Comparison of ENCODE assay signal across 21 cellular contexts in the genomic region with DNA sequence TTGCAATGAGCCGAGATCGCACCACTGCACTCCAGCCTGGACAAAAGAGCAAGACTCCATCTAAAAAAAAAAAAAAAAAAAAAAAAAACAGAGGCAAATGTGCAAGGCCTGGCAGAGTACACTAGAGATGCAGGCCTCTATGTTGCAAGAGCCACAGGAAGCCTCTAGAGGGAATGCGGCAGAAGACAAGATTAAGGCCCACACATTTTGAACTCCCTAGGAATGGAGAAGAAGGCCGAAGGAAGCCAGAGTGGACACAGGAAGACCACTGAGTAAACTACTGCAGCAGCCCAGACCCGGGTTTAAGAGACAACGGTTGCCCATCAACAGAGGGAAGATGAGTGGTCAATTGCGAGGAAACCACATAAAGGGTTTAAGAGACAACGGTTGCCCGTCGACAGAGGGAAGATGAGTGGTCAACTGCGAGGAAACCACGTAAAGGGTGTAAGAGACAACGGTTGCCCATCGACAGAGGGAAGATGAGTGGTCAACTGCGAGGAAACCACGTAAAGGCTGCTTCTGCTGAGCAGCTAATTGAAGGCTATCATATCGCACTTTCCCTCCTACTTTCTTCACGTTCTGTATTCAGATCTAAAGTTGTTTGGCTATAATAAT. TPM values are rescaled to one million over a fixed set of nuclear protein-coding genes. Genes with fewer than 3 reads are reported as not detected.
DNase-seq lines count a peak whose midpoint lies in the region; ATAC-seq, FAIRE-seq and TF ChIP-seq lines count a peak whose summit lies in the region.
"Had no signal": no experiment of that assay in that cellular context is flagged by ENCODE, and none has a peak within 500 bp of the region (broad histone marks: within the 10 kb centered on the region; RNA-seq: fewer than 3 reads in every experiment).

No MANE protein-coding gene starts in this region.

- SMC1A ChIA-PET in GM12878 (lab: Charles Lee; ENCODE audit: uncharacterized antibody, unreplicated experiment), result interaction anchor here (1.1 kb wide), 1 partner anchor 36 kb away, joined by 3 read pairs; no protein-coding TSS in a partner anchor

- no peaks in the 10 kb centered on the region for H4K20me1 ChIP-seq in GM12878 (ENCODE audit: control insufficient read depth, insufficient read depth)
- H4K20me1 ChIP-seq in HepG2 (ENCODE audit: insufficient read depth, low read length), result peaks cover 11% of the 10 kb centered on the region; the same call in 1 of the 2 replicates

- ATAC-seq in GM12878 (no peak), HepG2 (no peak)
- ATAC-seq: naive thymus-derived CD8-positive, alpha-beta T cell; T-cell had no signal

- in situ Hi-C loops in GM12878 (cut with MboI), result no loop called here
- in situ Hi-C loops in HepG2 (cut with HindIII; ENCODE audit: extremely low pct_ligation_motif_present, low pct_unique_long_range_greater_than_20kb), result no loop called here

- TF ChIP-seq CTCF in NB4 (IDR thresholded peaks at IDR 0.05; ENCODE audit: low read depth, low read length), result no peak
- no peak for TF ChIP-seq CTCF in GM12878 (IDR thresholded peaks at IDR 0.05 in 2 of 3, conservative IDR thresholded peaks at IDR 0.05 in 1 of 3; ENCODE audit: control insufficient read depth in 2 of 3, extremely low read depth in 1 of 3, insufficient read depth in 1 of 3, low read depth in 3 of 3, low read length in 3 of 3)
- TF ChIP-seq CTCF in neutrophil (IDR thresholded peaks at IDR 0.05), result no peak
- TF ChIP-seq CTCF in HepG2 (CRISPR knock-in tag; IDR thresholded peaks at IDR 0.05), result no peak

- peaks cover 73% of the 10 kb centered on the region for H3K4me1 Mint-ChIP-seq in activated naive CD4-positive, alpha-beta T cell treated with anti-CD3 and anti-CD28 coated beads, Interleukin-2, amount 50 U/mL, for 24 hours

- peak overlapping the region; percentile 65 for H3K27ac Mint-ChIP-seq in activated naive CD4-positive, alpha-beta T cell treated with anti-CD3 and anti-CD28 coated beads, Interleukin-2, amount 50 U/mL, for 24 hours
- H3K27ac Mint-ChIP-seq: T-cell had no signal

- DNase-seq in activated naive CD4-positive, alpha-beta T cell (lab: John Stamatoyannopoulos, UW), result no peak
- peak; percentile 91 for DNase-seq in NB4 (ENCODE audit: low read depth)
- DNase-seq in GM12878 (ENCODE audit: low read depth, low spot score), result no peak
- DNase-seq in HepG2 (ENCODE audit: low spot score), result no peak
- no peak for DNase-seq in 8988T
- no peak for DNase-seq in activated CD4-positive, alpha-beta T cell treated with anti-CD3 and anti-CD28 coated beads for 4 hours
- DNase-seq: ACHN; activated CD4-positive, alpha-beta T cell treated with anti-CD3 and anti-CD28 coated beads for 48 hours; activated gamma-delta T cell treated with Interleukin-2 at 50 U/mL for 16 hours; amygdala; glutamatergic neuron; naive thymus-derived CD8-positive, alpha-beta T cell; NCI-H146; NCI-H2171; NCI-H526 treated with DMSO at 0.1 percent for 48 hours; T-cell; uterus had no signal

- H3K36me3 Mint-ChIP-seq in activated naive CD4-positive, alpha-beta T cell treated with anti-CD3 and anti-CD28 coated beads, Interleukin-2, amount 50 U/mL, for 24 hours, result peaks cover 36% of the 10 kb centered on the region

- intact Hi-C loops in GM12878 (cut with micrococcal nuclease; ENCODE audit: unreplicated experiment) (no loop called here), HepG2 (cut with micrococcal nuclease; ENCODE audit: unreplicated experiment) (no loop called here)

- no peaks in the 10 kb centered on the region for H3K9me3 Mint-ChIP-seq in activated naive CD4-positive, alpha-beta T cell treated with anti-CD3 and anti-CD28 coated beads, Interleukin-2, amount 50 U/mL, for 24 hours
- H3K9me3 Mint-ChIP-seq: naive thymus-derived CD8-positive, alpha-beta T cell; T-cell had no signal

- peaks cover 4% of the 10 kb centered on the region; the same call in 2 of the 3 replicates for H3K9me3 ChIP-seq in GM12878 (replicated peaks; ENCODE audit: control insufficient read depth, insufficient read depth, low read length)
- H3K9me3 ChIP-seq in neutrophil, result no peaks in the 10 kb centered on the region
- no peaks in the 10 kb centered on the region for H3K9me3 ChIP-seq in HepG2 (ENCODE audit: low read length)
- H3K9me3 ChIP-seq: uterus had no signal

- RAD21 ChIA-PET in GM12878 (lab: Charles Lee; ENCODE audit: unreplicated experiment), result no interaction called here

- FAIRE-seq in GM12878 (lab: Jason Lieb, UNC), result no peak
- FAIRE-seq in HepG2 (lab: Jason Lieb, UNC), result no peak
- FAIRE-seq: bronchial epithelial cell had no signal

- peaks cover 16% of the 10 kb centered on the region for H3K4me1 ChIP-seq in GM12878 (ENCODE audit: control insufficient read depth, insufficient read depth, low read length)
- H3K4me1 ChIP-seq in neutrophil (ENCODE audit: control insufficient read depth in 1 of 2, insufficient read depth in 1 of 2, low read depth in 1 of 2, low read length in 1 of 2), result peaks cover 100% of the 10 kb centered on the region in 2 experiments
- H3K4me1 ChIP-seq in HepG2 (ENCODE audit: insufficient read depth, low read length), result peaks cover 30% of the 10 kb centered on the region; the same call in 1 of the 2 replicates

- CTCF ChIA-PET in GM12878 (lab: Yijun Ruan, JAX), result no interaction called here
- CTCF ChIA-PET in HepG2 (lab: Yijun Ruan, JAX; ENCODE audit: low intra/inter-chr PET ratio, low total read pairs), result no interaction called here

- H2AFZ ChIP-seq in GM12878 (ENCODE audit: control insufficient read depth, low read depth, low read length) (no peak overlapping the region), HepG2 (ENCODE audit: low read length) (no peak overlapping the region)

- no peak for TF ChIP-seq RAD21 in GM12878 (IDR thresholded peaks at IDR 0.05; ENCODE audit: insufficient read depth, low read depth, low read length)
- TF ChIP-seq RAD21 in HepG2 (CRISPR knock-in tag; IDR thresholded peaks at IDR 0.05), result no peak

- no TSS peak for BruUV-seq in GM12878 (replicated peaks; lab: Mats Ljungman, UMichigan)
- BruUV-seq in HepG2 (replicated peaks; lab: Mats Ljungman, UMichigan), result no TSS peak

- 99% methylated on average over 16 of the region's 18 CpGs for WGBS in GM12878 (ENCODE audit: insufficient coverage, insufficient replicate concordance, low lambda C conversion rate, missing lambda C conversion rate)
- 98% methylated on average over 18 of the region's 18 CpGs for WGBS in HepG2 (ENCODE audit: low lambda C conversion rate)

- no peak overlapping the region for H3K27ac ChIP-seq in GM12878 (ENCODE audit: control insufficient read depth, insufficient read depth)
- peak overlapping the region; percentile 97 for H3K27ac ChIP-seq in neutrophil
- H3K27ac ChIP-seq in HepG2 (ENCODE audit: extremely low read length, insufficient read depth, low read length), result no peak overlapping the region
- H3K27ac ChIP-seq: uterus had no signal

- H3K4me3 ChIP-seq in NB4 (ENCODE audit: low read depth, low read length) (peak overlapping the region; percentile 70), GM12878 (no peak overlapping the region), neutrophil (ENCODE audit: low read depth in 1 of 2, low read length in 1 of 2) (peak overlapping the region; percentile 40 to 48), HepG2 (replicated peaks in 1 of 3; ENCODE audit: insufficient read depth in 1 of 3, low read depth in 2 of 3, low read length in 3 of 3) (no peak overlapping the region)
- H3K4me3 ChIP-seq: BLaER1 treated with 17β-estradiol and CSF1 and Interleukin-3, amounts not matched to agents 10 nM and 100 nM; uterus had no signal

- H3K4me3 Mint-ChIP-seq in activated naive CD4-positive, alpha-beta T cell treated with anti-CD3 and anti-CD28 coated beads, Interleukin-2, amount 50 U/mL, for 24 hours, result no peak overlapping the region
- H3K4me3 Mint-ChIP-seq: naive thymus-derived CD8-positive, alpha-beta T cell; T-cell had no signal

- POLR2A ChIA-PET in GM12878 (lab: Charles Lee) (no interaction called here), HepG2 (lab: Yijun Ruan, JAX) (no interaction called here)

- H3K27me3 ChIP-seq in GM12878 (replicated peaks in 1 of 2; ENCODE audit: control insufficient read depth in 2 of 2, insufficient read depth in 2 of 2, low read length in 1 of 2), result no peaks in the 10 kb centered on the region
- no peaks in the 10 kb centered on the region for H3K27me3 ChIP-seq in neutrophil
- no peaks in the 10 kb centered on the region for H3K27me3 ChIP-seq in HepG2 (ENCODE audit: control insufficient read depth in 1 of 2, insufficient read depth in 2 of 2, low read length in 2 of 2)
- H3K27me3 ChIP-seq: BLaER1 treated with 17β-estradiol and CSF1 and Interleukin-3, amounts not matched to agents 10 nM and 100 nM; uterus had no signal

- H3K79me2 ChIP-seq in GM12878 (ENCODE audit: control insufficient read depth, insufficient read depth, low read length) (peaks cover 58% of the 10 kb centered on the region), HepG2 (ENCODE audit: insufficient read depth, low read length) (peaks cover 64% of the 10 kb centered on the region)

- no peak overlapping the region for H3K4me2 ChIP-seq in GM12878 (ENCODE audit: control insufficient read depth, insufficient read depth)
- no peak overlapping the region for H3K4me2 ChIP-seq in HepG2 (ENCODE audit: low read depth, low read length)
- H3K4me2 ChIP-seq: BLaER1 treated with 17β-estradiol and CSF1 and Interleukin-3, amounts not matched to agents 10 nM and 100 nM had no signal

- TF ChIP-seq POLR2A in NB4 (IDR thresholded peaks at IDR 0.05; ENCODE audit: extremely low read depth, insufficient read length) (no peak), GM12878 (IDR thresholded peaks at IDR 0.05; ENCODE audit: low read depth, low read length) (no peak), HepG2 (IDR thresholded peaks at IDR 0.05; ENCODE audit: insufficient read depth in 1 of 2, low read depth in 2 of 2, low read length in 2 of 2) (no peak)

- H3K9ac ChIP-seq in GM12878 (ENCODE audit: control insufficient read depth, insufficient read depth, low read length) (no peak overlapping the region), HepG2 (ENCODE audit: insufficient read depth, low read depth, low read length) (no peak overlapping the region)
- H3K9ac ChIP-seq: BLaER1 treated with 17β-estradiol and CSF1 and Interleukin-3, amounts not matched to agents 10 nM and 100 nM had no signal

- no peak for TF ChIP-seq EP300 in GM12878 (IDR thresholded peaks at IDR 0.05; ENCODE audit: borderline replicate concordance in 1 of 2, control insufficient read depth in 1 of 2, low read depth in 2 of 2, low read length in 2 of 2)
- no peak for TF ChIP-seq EP300 in HepG2 (IDR thresholded peaks at IDR 0.05; ENCODE audit: low read depth in 2 of 2, low read length in 2 of 2)
- TF ChIP-seq EP300 in HepG2 (CRISPR knock-in tag; IDR thresholded peaks at IDR 0.05; ENCODE audit: borderline replicate concordance), result no peak

- H3K36me3 ChIP-seq in GM12878 (ENCODE audit: control insufficient read depth in 2 of 2, insufficient read depth in 2 of 2, low read length in 1 of 2) (peaks cover 8 to 15% of the 10 kb centered on the region in 2 experiments; a peak in 3 of 4 replicates), neutrophil (peaks cover 28% of the 10 kb centered on the region), HepG2 (replicated peaks in 1 of 2; ENCODE audit: control insufficient read depth in 1 of 2, insufficient read depth in 2 of 2, low read length in 2 of 2) (peaks cover 8 to 34% of the 10 kb centered on the region in 2 experiments; a peak in 4 of 5 replicates)
- H3K36me3 ChIP-seq: uterus had no signal

- no peaks in the 10 kb centered on the region for H3K27me3 Mint-ChIP-seq in activated naive CD4-positive, alpha-beta T cell treated with anti-CD3 and anti-CD28 coated beads, Interleukin-2, amount 50 U/mL, for 24 hours
- H3K27me3 Mint-ChIP-seq: naive thymus-derived CD8-positive, alpha-beta T cell; T-cell had no signal

RNA-seq across cellular contexts. Expression of a gene that starts 14.6 kb away (rescaled TPM):
- 82.5 and 96.0 TPM in 2 replicates for total RNA-seq in GM12878 (2013; cell fraction: nucleolus; rRNA removed)
- 9.8 and 11.1 TPM in 2 replicates for total RNA-seq in GM12878 (2014; rRNA removed)
- total RNA-seq in GM12878 (2014; rRNA removed; fragmentation: Illumina TruSeq; extraction: Trizol), result 14.2 and 14.7 TPM in 2 replicates
- 17.5 and 17.8 TPM in 2 replicates for total RNA-seq in GM12878 (2021)
- polyA plus RNA-seq in GM12878 (2011; ENCODE audit: low read depth), result 7.5 TPM
- polyA plus RNA-seq in GM12878 (2011; rRNA removed), result 31.2 and 41.1 TPM in 2 replicates
- polyA plus RNA-seq in GM12878 (2011; cell fraction: cytosol; rRNA removed), result 17.9 and 23.9 TPM in 2 replicates
- polyA plus RNA-seq in GM12878 (2011; cell fraction: nucleus; rRNA removed), result 19.2 and 19.8 TPM in 2 replicates
- 7.4 and 12.5 TPM in 2 replicates for polyA plus RNA-seq in GM12878 (2012)
- 16.1 and 18.9 TPM in 2 replicates for polyA plus RNA-seq in GM12878 (2014; fragmentation: Illumina TruSeq; extraction: Trizol)
- 10 to 100 TPM in 1 of 2 experiments, 1 to 10 TPM in 1; 5.1 to 10.0 TPM for polyA plus RNA-seq in GM12878 (2014; fragmentation: Nextera tagmentation; extraction: Ambion mirVana)
- polyA plus RNA-seq in GM12878 (2014; rRNA removed), result 10.8 and 11.0 TPM in 2 replicates
- 1 to 10 TPM; 1.4 to 1.8 TPM for polyA plus RNA-seq in GM12878 (2016; fragmentation: Nextera tagmentation; extraction: Ambion mirVana)
- 36.3 and 39.7 TPM in 2 replicates for polyA minus RNA-seq in GM12878 (2011; rRNA and poly(A)+ RNA removed)
- polyA minus RNA-seq in GM12878 (2011; cell fraction: cytosol; rRNA and poly(A)+ RNA removed), result 14.3 and 16.0 TPM in 2 replicates
- 13.2 and 20.8 TPM in 2 replicates for polyA minus RNA-seq in GM12878 (2011; cell fraction: nucleus; rRNA and poly(A)+ RNA removed)
- total RNA-seq in HepG2 (2016; rRNA removed; fragmentation: Illumina TruSeq; extraction: Trizol), result 12.8 and 13.7 TPM in 2 replicates
- total RNA-seq in HepG2 (2016; cell fraction: cytosol; rRNA removed; fragmentation: Illumina TruSeq; extraction: Trizol; ENCODE audit: low read depth), result 4.3 and 5.4 TPM in 2 replicates
- total RNA-seq in HepG2 (2016; cell fraction: insoluble cytoplasmic fraction; rRNA removed; fragmentation: Illumina TruSeq; extraction: Trizol), result 12.1 and 12.6 TPM in 2 replicates
- total RNA-seq in HepG2 (2016; cell fraction: membrane; rRNA removed; fragmentation: Illumina TruSeq; extraction: Trizol), result 7.0 and 7.9 TPM in 2 replicates
- 10.5 and 11.5 TPM in 2 replicates for total RNA-seq in HepG2 (2016; cell fraction: nucleus; rRNA removed; fragmentation: Illumina TruSeq; extraction: Trizol)
- 11.2 and 13.3 TPM in 2 replicates for polyA plus RNA-seq in HepG2 (2011; rRNA removed)
- polyA plus RNA-seq in HepG2 (2011; cell fraction: cytosol; rRNA removed), result 10.0 and 13.2 TPM in 2 replicates
- 4.9 and 5.5 TPM in 2 replicates for polyA plus RNA-seq in HepG2 (2011; cell fraction: nucleus; rRNA removed)
- polyA plus RNA-seq in HepG2 (2012), result 11.0 and 11.8 TPM in 2 replicates
- 0.72 and 0.77 TPM in 2 replicates for polyA plus RNA-seq in HepG2 (2016; cell fraction: cytosol; fragmentation: Illumina TruSeq; extraction: Trizol; ENCODE audit: low read depth)
- polyA plus RNA-seq in HepG2 (2016; cell fraction: insoluble cytoplasmic fraction; fragmentation: Illumina TruSeq; extraction: Trizol; ENCODE audit: low read depth), result 13.1 and 14.5 TPM in 2 replicates
- polyA plus RNA-seq in HepG2 (2016; cell fraction: membrane; fragmentation: Illumina TruSeq; extraction: Trizol; ENCODE audit: low read depth), result 4.8 TPM in 2 replicates
- polyA plus RNA-seq in HepG2 (2016; cell fraction: nucleus; fragmentation: Illumina TruSeq; extraction: Trizol; ENCODE audit: insufficient read depth, low read depth), result 14.6 and 15.9 TPM in 2 replicates
- 12.6 and 31.1 TPM in 2 replicates for polyA minus RNA-seq in HepG2 (2011; rRNA and poly(A)+ RNA removed; ENCODE audit: low replicate concordance)
- 16.8 and 17.1 TPM in 2 replicates for polyA minus RNA-seq in HepG2 (2011; cell fraction: cytosol; rRNA and poly(A)+ RNA removed)
- 15.8 and 18.3 TPM in 2 replicates for polyA minus RNA-seq in HepG2 (2011; cell fraction: nucleus; rRNA and poly(A)+ RNA removed)

RNA-seq across cellular contexts. Expression of a gene that starts 40.0 kb away (rescaled TPM):
- total RNA-seq in GM12878 (2013; cell fraction: nucleolus; rRNA removed), result 50.5 and 66.2 TPM in 2 replicates
- 30.7 and 36.4 TPM in 2 replicates for total RNA-seq in GM12878 (2014; rRNA removed)
- total RNA-seq in GM12878 (2014; rRNA removed; fragmentation: Illumina TruSeq; extraction: Trizol), result 35.7 and 37.8 TPM in 2 replicates
- 29.0 and 33.4 TPM in 2 replicates for total RNA-seq in GM12878 (2021)
- 37.2 TPM for polyA plus RNA-seq in GM12878 (2011; ENCODE audit: low read depth)
- 62.9 and 73.8 TPM in 2 replicates for polyA plus RNA-seq in GM12878 (2011; rRNA removed)
- 43.7 and 45.0 TPM in 2 replicates for polyA plus RNA-seq in GM12878 (2011; cell fraction: cytosol; rRNA removed)
- polyA plus RNA-seq in GM12878 (2011; cell fraction: nucleus; rRNA removed), result 30.2 and 33.3 TPM in 2 replicates
- 42.4 and 44.3 TPM in 2 replicates for polyA plus RNA-seq in GM12878 (2012)
- 34.9 and 35.8 TPM in 2 replicates for polyA plus RNA-seq in GM12878 (2014; fragmentation: Illumina TruSeq; extraction: Trizol)
- 10 to 100 TPM; 25.8 to 36.7 TPM for polyA plus RNA-seq in GM12878 (2014; fragmentation: Nextera tagmentation; extraction: Ambion mirVana)
- 39.4 and 48.7 TPM in 2 replicates for polyA plus RNA-seq in GM12878 (2014; rRNA removed)
- polyA plus RNA-seq in GM12878 (2016; fragmentation: Nextera tagmentation; extraction: Ambion mirVana), result 10 to 100 TPM; 87.9 to 90.1 TPM
- polyA minus RNA-seq in GM12878 (2011; rRNA and poly(A)+ RNA removed), result 27.9 and 31.7 TPM in 2 replicates
- polyA minus RNA-seq in GM12878 (2011; cell fraction: cytosol; rRNA and poly(A)+ RNA removed), result 7.9 and 8.7 TPM in 2 replicates
- polyA minus RNA-seq in GM12878 (2011; cell fraction: nucleus; rRNA and poly(A)+ RNA removed), result 25.0 and 38.4 TPM in 2 replicates
- 31.6 and 63.0 TPM in 2 replicates for total RNA-seq in HepG2 (2016; rRNA removed; fragmentation: Illumina TruSeq; extraction: Trizol)
- 25.6 and 30.5 TPM in 2 replicates for total RNA-seq in HepG2 (2016; cell fraction: cytosol; rRNA removed; fragmentation: Illumina TruSeq; extraction: Trizol; ENCODE audit: low read depth)
- 31.1 and 66.3 TPM in 2 replicates for total RNA-seq in HepG2 (2016; cell fraction: insoluble cytoplasmic fraction; rRNA removed; fragmentation: Illumina TruSeq; extraction: Trizol)
- 32.0 and 35.3 TPM in 2 replicates for total RNA-seq in HepG2 (2016; cell fraction: membrane; rRNA removed; fragmentation: Illumina TruSeq; extraction: Trizol)
- total RNA-seq in HepG2 (2016; cell fraction: nucleus; rRNA removed; fragmentation: Illumina TruSeq; extraction: Trizol), result 52.7 and 62.7 TPM in 2 replicates
- 56.6 and 66.1 TPM in 2 replicates for polyA plus RNA-seq in HepG2 (2011; rRNA removed)
- polyA plus RNA-seq in HepG2 (2011; cell fraction: cytosol; rRNA removed), result 58.8 and 79.4 TPM in 2 replicates
- polyA plus RNA-seq in HepG2 (2011; cell fraction: nucleus; rRNA removed), result 21.8 and 28.5 TPM in 2 replicates
- 38.2 and 44.5 TPM in 2 replicates for polyA plus RNA-seq in HepG2 (2012)
- 19.0 and 26.3 TPM in 2 replicates for polyA plus RNA-seq in HepG2 (2016; cell fraction: cytosol; fragmentation: Illumina TruSeq; extraction: Trizol; ENCODE audit: low read depth)
- 29.3 and 32.0 TPM in 2 replicates for polyA plus RNA-seq in HepG2 (2016; cell fraction: insoluble cytoplasmic fraction; fragmentation: Illumina TruSeq; extraction: Trizol; ENCODE audit: low read depth)
- polyA plus RNA-seq in HepG2 (2016; cell fraction: membrane; fragmentation: Illumina TruSeq; extraction: Trizol; ENCODE audit: low read depth), result 23.0 and 24.1 TPM in 2 replicates
- 81.3 and 91.5 TPM in 2 replicates for polyA plus RNA-seq in HepG2 (2016; cell fraction: nucleus; fragmentation: Illumina TruSeq; extraction: Trizol; ENCODE audit: insufficient read depth, low read depth)
- polyA minus RNA-seq in HepG2 (2011; rRNA and poly(A)+ RNA removed; ENCODE audit: low replicate concordance), result 31.0 and 35.1 TPM in 2 replicates
- polyA minus RNA-seq in HepG2 (2011; cell fraction: cytosol; rRNA and poly(A)+ RNA removed), result 19.4 and 21.8 TPM in 2 replicates
- polyA minus RNA-seq in HepG2 (2011; cell fraction: nucleus; rRNA and poly(A)+ RNA removed), result 64.9 and 77.1 TPM in 2 replicates

RNA-seq across cellular contexts. Expression of a gene that starts 57.8 kb away (rescaled TPM):
- 112 TPM in 2 replicates for total RNA-seq in GM12878 (2013; cell fraction: nucleolus; rRNA removed)
- total RNA-seq in GM12878 (2014; rRNA removed) (88.4 and 95.1 TPM in 2 replicates), GM12878 (2014; rRNA removed; fragmentation: Illumina TruSeq; extraction: Trizol) (54.3 and 59.9 TPM in 2 replicates), GM12878 (2021) (117 and 126 TPM in 2 replicates), HepG2 (2016; rRNA removed; fragmentation: Illumina TruSeq; extraction: Trizol) (41.2 and 72.5 TPM in 2 replicates)
- 149 TPM for polyA plus RNA-seq in GM12878 (2011; ENCODE audit: low read depth)
- polyA plus RNA-seq in GM12878 (2011; rRNA removed) (267 and 344 TPM in 2 replicates), GM12878 (2014; fragmentation: Illumina TruSeq; extraction: Trizol) (138 and 154 TPM in 2 replicates), GM12878 (2014; fragmentation: Nextera tagmentation; extraction: Ambion mirVana) (100 to 1,000 TPM; 174 to 238 TPM), GM12878 (2014; rRNA removed) (123 and 149 TPM in 2 replicates), GM12878 (2016; fragmentation: Nextera tagmentation; extraction: Ambion mirVana) (100 to 1,000 TPM; 240 to 258 TPM), HepG2 (2011; rRNA removed) (80.0 and 108 TPM in 2 replicates)
- 146 and 176 TPM in 2 replicates for polyA plus RNA-seq in GM12878 (2011; cell fraction: cytosol; rRNA removed)
- 172 and 183 TPM in 2 replicates for polyA plus RNA-seq in GM12878 (2011; cell fraction: nucleus; rRNA removed)
- 111 and 176 TPM in 2 replicates for polyA plus RNA-seq in GM12878 (2012)
- 55.1 and 81.8 TPM in 2 replicates for polyA minus RNA-seq in GM12878 (2011; rRNA and poly(A)+ RNA removed)
- 42.9 and 46.5 TPM in 2 replicates for polyA minus RNA-seq in GM12878 (2011; cell fraction: cytosol; rRNA and poly(A)+ RNA removed)
- polyA minus RNA-seq in GM12878 (2011; cell fraction: nucleus; rRNA and poly(A)+ RNA removed), result 27.8 and 38.6 TPM in 2 replicates
- total RNA-seq in HepG2 (2016; cell fraction: cytosol; rRNA removed; fragmentation: Illumina TruSeq; extraction: Trizol; ENCODE audit: low read depth), result 21.5 and 21.7 TPM in 2 replicates
- total RNA-seq in HepG2 (2016; cell fraction: insoluble cytoplasmic fraction; rRNA removed; fragmentation: Illumina TruSeq; extraction: Trizol), result 44.9 and 72.9 TPM in 2 replicates
- total RNA-seq in HepG2 (2016; cell fraction: membrane; rRNA removed; fragmentation: Illumina TruSeq; extraction: Trizol), result 29.4 and 29.6 TPM in 2 replicates
- total RNA-seq in HepG2 (2016; cell fraction: nucleus; rRNA removed; fragmentation: Illumina TruSeq; extraction: Trizol), result 43.1 and 47.7 TPM in 2 replicates
- polyA plus RNA-seq in HepG2 (2011; cell fraction: cytosol; rRNA removed), result 70.8 and 71.1 TPM in 2 replicates
- polyA plus RNA-seq in HepG2 (2011; cell fraction: nucleus; rRNA removed), result 95.5 and 97.7 TPM in 2 replicates
- polyA plus RNA-seq in HepG2 (2012), result 77.4 and 94.8 TPM in 2 replicates
- polyA plus RNA-seq in HepG2 (2016; cell fraction: cytosol; fragmentation: Illumina TruSeq; extraction: Trizol; ENCODE audit: low read depth), result 43.0 and 50.4 TPM in 2 replicates
- polyA plus RNA-seq in HepG2 (2016; cell fraction: insoluble cytoplasmic fraction; fragmentation: Illumina TruSeq; extraction: Trizol; ENCODE audit: low read depth), result 177 and 178 TPM in 2 replicates
- polyA plus RNA-seq in HepG2 (2016; cell fraction: membrane; fragmentation: Illumina TruSeq; extraction: Trizol; ENCODE audit: low read depth), result 42.8 and 43.9 TPM in 2 replicates
- polyA plus RNA-seq in HepG2 (2016; cell fraction: nucleus; fragmentation: Illumina TruSeq; extraction: Trizol; ENCODE audit: insufficient read depth, low read depth), result 92.5 and 99.3 TPM in 2 replicates
- 12.8 and 30.9 TPM in 2 replicates for polyA minus RNA-seq in HepG2 (2011; rRNA and poly(A)+ RNA removed; ENCODE audit: low replicate concordance)
- 23.8 and 31.7 TPM in 2 replicates for polyA minus RNA-seq in HepG2 (2011; cell fraction: cytosol; rRNA and poly(A)+ RNA removed)
- polyA minus RNA-seq in HepG2 (2011; cell fraction: nucleus; rRNA and poly(A)+ RNA removed), result 50.7 and 51.6 TPM in 2 replicates

Comparison
In these comparisons a context has a peak if more than half of its experiments do, and no peak if none do; other contexts are left out.
1. H3K4me3 ChIP-seq: peak in NB4 (single experiment) and neutrophil (2 of 2); none in GM12878 (single experiment) and HepG2 (0 of 3).